1 cellular context compared by ENCODE assay signal in the genomic region with DNA sequence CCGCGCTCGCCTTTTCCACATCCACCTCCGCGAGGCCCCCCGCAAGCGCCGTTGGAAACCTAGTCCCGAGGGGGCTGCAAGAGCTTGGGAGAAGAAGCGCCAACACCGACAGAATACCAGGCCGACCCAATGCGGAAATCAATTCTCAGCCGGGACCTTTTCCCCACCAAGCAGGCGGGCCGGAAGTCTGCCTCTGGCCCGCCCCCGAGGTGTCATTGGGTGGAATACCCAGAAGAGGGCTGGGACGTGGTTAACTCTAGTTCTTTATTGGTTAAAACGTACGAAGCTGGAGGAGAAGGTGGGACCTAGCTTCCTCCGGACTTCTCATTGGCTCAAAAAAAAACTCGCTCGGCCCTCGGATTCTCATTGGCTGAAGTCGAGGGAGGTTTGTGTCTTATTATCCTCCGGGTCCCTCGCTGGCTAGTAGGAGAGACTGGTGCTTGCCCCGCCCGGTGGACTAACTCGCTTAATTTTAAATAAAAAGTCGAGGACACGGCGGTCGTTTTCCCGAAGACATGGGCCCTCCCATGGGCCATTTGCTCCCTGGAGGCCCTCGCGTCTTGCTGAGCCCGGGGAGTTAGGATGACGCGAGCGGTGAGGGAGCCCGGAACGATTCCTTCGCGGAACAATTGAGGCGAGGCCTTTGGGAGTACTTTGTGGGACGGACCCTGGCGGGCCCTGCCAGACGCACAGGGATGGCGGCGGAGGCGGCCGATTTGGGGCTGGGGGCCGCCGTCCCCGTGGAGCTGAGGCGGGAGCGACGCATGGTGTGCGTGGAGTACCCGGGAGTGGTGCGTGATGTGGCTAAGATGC.
TF ChIP-seq lines count a peak whose summit lies in the region.

A gene with protein sequence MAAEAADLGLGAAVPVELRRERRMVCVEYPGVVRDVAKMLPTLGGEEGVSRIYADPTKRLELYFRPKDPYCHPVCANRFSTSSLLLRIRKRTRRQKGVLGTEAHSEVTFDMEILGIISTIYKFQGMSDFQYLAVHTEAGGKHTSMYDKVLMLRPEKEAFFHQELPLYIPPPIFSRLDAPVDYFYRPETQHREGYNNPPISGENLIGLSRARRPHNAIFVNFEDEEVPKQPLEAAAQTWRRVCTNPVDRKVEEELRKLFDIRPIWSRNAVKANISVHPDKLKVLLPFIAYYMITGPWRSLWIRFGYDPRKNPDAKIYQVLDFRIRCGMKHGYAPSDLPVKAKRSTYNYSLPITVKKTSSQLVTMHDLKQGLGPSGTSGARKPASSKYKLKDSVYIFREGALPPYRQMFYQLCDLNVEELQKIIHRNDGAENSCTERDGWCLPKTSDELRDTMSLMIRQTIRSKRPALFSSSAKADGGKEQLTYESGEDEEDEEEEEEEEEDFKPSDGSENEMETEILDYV (plus strand): TSS at position 681 of the 813 bp plus-strand sequence. CDS start 15 bp downstream, at position 696.

TF ChIP-seq in K562, 482 proteins besides CTCF, POLR2A, EP300 and RAD21 (continued from another document and continues in another):
- TF ChIP-seq, protein P1, sequence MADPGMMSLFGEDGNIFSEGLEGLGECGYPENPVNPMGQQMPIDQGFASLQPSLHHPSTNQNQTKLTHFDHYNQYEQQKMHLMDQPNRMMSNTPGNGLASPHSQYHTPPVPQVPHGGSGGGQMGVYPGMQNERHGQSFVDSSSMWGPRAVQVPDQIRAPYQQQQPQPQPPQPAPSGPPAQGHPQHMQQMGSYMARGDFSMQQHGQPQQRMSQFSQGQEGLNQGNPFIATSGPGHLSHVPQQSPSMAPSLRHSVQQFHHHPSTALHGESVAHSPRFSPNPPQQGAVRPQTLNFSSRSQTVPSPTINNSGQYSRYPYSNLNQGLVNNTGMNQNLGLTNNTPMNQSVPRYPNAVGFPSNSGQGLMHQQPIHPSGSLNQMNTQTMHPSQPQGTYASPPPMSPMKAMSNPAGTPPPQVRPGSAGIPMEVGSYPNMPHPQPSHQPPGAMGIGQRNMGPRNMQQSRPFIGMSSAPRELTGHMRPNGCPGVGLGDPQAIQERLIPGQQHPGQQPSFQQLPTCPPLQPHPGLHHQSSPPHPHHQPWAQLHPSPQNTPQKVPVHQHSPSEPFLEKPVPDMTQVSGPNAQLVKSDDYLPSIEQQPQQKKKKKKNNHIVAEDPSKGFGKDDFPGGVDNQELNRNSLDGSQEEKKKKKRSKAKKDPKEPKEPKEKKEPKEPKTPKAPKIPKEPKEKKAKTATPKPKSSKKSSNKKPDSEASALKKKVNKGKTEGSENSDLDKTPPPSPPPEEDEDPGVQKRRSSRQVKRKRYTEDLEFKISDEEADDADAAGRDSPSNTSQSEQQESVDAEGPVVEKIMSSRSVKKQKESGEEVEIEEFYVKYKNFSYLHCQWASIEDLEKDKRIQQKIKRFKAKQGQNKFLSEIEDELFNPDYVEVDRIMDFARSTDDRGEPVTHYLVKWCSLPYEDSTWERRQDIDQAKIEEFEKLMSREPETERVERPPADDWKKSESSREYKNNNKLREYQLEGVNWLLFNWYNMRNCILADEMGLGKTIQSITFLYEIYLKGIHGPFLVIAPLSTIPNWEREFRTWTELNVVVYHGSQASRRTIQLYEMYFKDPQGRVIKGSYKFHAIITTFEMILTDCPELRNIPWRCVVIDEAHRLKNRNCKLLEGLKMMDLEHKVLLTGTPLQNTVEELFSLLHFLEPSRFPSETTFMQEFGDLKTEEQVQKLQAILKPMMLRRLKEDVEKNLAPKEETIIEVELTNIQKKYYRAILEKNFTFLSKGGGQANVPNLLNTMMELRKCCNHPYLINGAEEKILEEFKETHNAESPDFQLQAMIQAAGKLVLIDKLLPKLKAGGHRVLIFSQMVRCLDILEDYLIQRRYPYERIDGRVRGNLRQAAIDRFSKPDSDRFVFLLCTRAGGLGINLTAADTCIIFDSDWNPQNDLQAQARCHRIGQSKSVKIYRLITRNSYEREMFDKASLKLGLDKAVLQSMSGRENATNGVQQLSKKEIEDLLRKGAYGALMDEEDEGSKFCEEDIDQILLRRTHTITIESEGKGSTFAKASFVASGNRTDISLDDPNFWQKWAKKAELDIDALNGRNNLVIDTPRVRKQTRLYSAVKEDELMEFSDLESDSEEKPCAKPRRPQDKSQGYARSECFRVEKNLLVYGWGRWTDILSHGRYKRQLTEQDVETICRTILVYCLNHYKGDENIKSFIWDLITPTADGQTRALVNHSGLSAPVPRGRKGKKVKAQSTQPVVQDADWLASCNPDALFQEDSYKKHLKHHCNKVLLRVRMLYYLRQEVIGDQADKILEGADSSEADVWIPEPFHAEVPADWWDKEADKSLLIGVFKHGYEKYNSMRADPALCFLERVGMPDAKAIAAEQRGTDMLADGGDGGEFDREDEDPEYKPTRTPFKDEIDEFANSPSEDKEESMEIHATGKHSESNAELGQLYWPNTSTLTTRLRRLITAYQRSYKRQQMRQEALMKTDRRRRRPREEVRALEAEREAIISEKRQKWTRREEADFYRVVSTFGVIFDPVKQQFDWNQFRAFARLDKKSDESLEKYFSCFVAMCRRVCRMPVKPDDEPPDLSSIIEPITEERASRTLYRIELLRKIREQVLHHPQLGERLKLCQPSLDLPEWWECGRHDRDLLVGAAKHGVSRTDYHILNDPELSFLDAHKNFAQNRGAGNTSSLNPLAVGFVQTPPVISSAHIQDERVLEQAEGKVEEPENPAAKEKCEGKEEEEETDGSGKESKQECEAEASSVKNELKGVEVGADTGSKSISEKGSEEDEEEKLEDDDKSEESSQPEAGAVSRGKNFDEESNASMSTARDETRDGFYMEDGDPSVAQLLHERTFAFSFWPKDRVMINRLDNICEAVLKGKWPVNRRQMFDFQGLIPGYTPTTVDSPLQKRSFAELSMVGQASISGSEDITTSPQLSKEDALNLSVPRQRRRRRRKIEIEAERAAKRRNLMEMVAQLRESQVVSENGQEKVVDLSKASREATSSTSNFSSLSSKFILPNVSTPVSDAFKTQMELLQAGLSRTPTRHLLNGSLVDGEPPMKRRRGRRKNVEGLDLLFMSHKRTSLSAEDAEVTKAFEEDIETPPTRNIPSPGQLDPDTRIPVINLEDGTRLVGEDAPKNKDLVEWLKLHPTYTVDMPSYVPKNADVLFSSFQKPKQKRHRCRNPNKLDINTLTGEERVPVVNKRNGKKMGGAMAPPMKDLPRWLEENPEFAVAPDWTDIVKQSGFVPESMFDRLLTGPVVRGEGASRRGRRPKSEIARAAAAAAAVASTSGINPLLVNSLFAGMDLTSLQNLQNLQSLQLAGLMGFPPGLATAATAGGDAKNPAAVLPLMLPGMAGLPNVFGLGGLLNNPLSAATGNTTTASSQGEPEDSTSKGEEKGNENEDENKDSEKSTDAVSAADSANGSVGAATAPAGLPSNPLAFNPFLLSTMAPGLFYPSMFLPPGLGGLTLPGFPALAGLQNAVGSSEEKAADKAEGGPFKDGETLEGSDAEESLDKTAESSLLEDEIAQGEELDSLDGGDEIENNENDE (IDR thresholded peaks at IDR 0.05; ENCODE audit: low read depth, low read length) = no peak
- TF ChIP-seq TRIM24 (IDR thresholded peaks at IDR 0.05) = peak in 1 of 2 experiments; percentile 99; a peak in 2 of 4 replicates
- peak; percentile 92 for TF ChIP-seq E2F3 (CRISPR knock-in tag; IDR thresholded peaks at IDR 0.05)
- TF ChIP-seq GTF3C2 (IDR thresholded peaks at IDR 0.05; ENCODE audit: borderline replicate concordance, extremely low read depth, insufficient read length) = no peak
- TF ChIP-seq PHB (CRISPR knock-in tag; IDR thresholded peaks at IDR 0.05) = no peak
- TF ChIP-seq, protein P2, sequence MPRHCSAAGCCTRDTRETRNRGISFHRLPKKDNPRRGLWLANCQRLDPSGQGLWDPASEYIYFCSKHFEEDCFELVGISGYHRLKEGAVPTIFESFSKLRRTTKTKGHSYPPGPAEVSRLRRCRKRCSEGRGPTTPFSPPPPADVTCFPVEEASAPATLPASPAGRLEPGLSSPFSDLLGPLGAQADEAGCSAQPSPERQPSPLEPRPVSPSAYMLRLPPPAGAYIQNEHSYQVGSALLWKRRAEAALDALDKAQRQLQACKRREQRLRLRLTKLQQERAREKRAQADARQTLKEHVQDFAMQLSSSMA (CRISPR knock-in tag; IDR thresholded peaks at IDR 0.05) = no peak; the same call in 1 of the 2 replicates
- TF ChIP-seq ZNF184 (CRISPR knock-in tag; IDR thresholded peaks at IDR 0.05) = 0 out of 2 replicates have a peak, but pooled peaks have one; percentile 29
- TF ChIP-seq RFX5 (IDR thresholded peaks at IDR 0.05; ENCODE audit: low read depth, low read length) = no peak
- TF ChIP-seq SIN3A (IDR thresholded peaks at IDR 0.05; ENCODE audit: borderline replicate concordance in 2 of 2, control insufficient read depth in 1 of 2, low read depth in 2 of 2, low read length in 2 of 2) = peak; percentile 12 to 87; a peak in 2 of 4 replicates
- TF ChIP-seq SP2 (IDR thresholded peaks at IDR 0.05; ENCODE audit: extremely low read depth, low read depth, low read length, poor library complexity, severe bottlenecking) = peak; percentile 75
- peak; percentile 93 for TF ChIP-seq GABPA (tag; conservative IDR thresholded peaks at IDR 0.05; ENCODE audit: low read depth)
- no peak for TF ChIP-seq ZNF830 (CRISPR knock-in tag; IDR thresholded peaks at IDR 0.05)
- peak in 1 of 2 experiments; percentile 11; a peak in 1 of 4 replicates for TF ChIP-seq CSDE1 (IDR thresholded peaks at IDR 0.05)
- no peak for TF ChIP-seq RBM15 (IDR thresholded peaks at IDR 0.05; ENCODE audit: insufficient read depth, low read length)
- TF ChIP-seq EWSR1 (IDR thresholded peaks at IDR 0.05; ENCODE audit: borderline replicate concordance, low read depth, partially characterized antibody) = no peak
- TF ChIP-seq ZNF586 (CRISPR knock-in tag; conservative IDR thresholded peaks at IDR 0.05) = no peak
- peak; percentile 91 for TF ChIP-seq ZFX (CRISPR knock-in tag; IDR thresholded peaks at IDR 0.05)
- 0 out of 2 replicates have a peak, but pooled peaks have one; percentile 13 for TF ChIP-seq HES1 (IDR thresholded peaks at IDR 0.05; ENCODE audit: low read depth)
- no peak for TF ChIP-seq MEF2D (tag; conservative IDR thresholded peaks at IDR 0.05; ENCODE audit: low read depth)
- TF ChIP-seq TBL1XR1 (IDR thresholded peaks at IDR 0.05; ENCODE audit: low read length in 2 of 2) = peak in 1 of 2 experiments; percentile 83; a peak in 1 of 4 replicates
- TF ChIP-seq, protein P3, sequence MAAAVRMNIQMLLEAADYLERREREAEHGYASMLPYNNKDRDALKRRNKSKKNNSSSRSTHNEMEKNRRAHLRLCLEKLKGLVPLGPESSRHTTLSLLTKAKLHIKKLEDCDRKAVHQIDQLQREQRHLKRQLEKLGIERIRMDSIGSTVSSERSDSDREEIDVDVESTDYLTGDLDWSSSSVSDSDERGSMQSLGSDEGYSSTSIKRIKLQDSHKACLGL (CRISPR knock-in tag; IDR thresholded peaks at IDR 0.05; ENCODE audit: borderline replicate concordance, poor library complexity, severe bottlenecking) = no peak
- no peak for TF ChIP-seq FUS (optimal IDR thresholded peaks at IDR 0.05; ENCODE audit: low read depth, low read length)
- TF ChIP-seq, protein P4, sequence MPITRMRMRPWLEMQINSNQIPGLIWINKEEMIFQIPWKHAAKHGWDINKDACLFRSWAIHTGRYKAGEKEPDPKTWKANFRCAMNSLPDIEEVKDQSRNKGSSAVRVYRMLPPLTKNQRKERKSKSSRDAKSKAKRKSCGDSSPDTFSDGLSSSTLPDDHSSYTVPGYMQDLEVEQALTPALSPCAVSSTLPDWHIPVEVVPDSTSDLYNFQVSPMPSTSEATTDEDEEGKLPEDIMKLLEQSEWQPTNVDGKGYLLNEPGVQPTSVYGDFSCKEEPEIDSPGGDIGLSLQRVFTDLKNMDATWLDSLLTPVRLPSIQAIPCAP (CRISPR knock-in tag; IDR thresholded peaks at IDR 0.05; ENCODE audit: borderline replicate concordance) = 0 out of 2 replicates have a peak, but pooled peaks have one; percentile 37
- no peak for TF ChIP-seq CEBPB (tag; IDR thresholded peaks at IDR 0.05)
- TF ChIP-seq ZNF583 (CRISPR knock-in tag; IDR thresholded peaks at IDR 0.05) = peak; percentile 55; the same call in 1 of the 2 replicates
- TF ChIP-seq ZKSCAN1 (IDR thresholded peaks at IDR 0.05; ENCODE audit: low read depth, low read length) = peak; percentile 82
- 0 out of 2 replicates have a peak, but pooled peaks have one; percentile 43 for TF ChIP-seq SOX6 (IDR thresholded peaks at IDR 0.05)
- TF ChIP-seq THRA (IDR thresholded peaks at IDR 0.05) = no peak
- no peak for TF ChIP-seq GATA2 (CRISPR knock-in tag; IDR thresholded peaks at IDR 0.05)
- TF ChIP-seq, protein P5, sequence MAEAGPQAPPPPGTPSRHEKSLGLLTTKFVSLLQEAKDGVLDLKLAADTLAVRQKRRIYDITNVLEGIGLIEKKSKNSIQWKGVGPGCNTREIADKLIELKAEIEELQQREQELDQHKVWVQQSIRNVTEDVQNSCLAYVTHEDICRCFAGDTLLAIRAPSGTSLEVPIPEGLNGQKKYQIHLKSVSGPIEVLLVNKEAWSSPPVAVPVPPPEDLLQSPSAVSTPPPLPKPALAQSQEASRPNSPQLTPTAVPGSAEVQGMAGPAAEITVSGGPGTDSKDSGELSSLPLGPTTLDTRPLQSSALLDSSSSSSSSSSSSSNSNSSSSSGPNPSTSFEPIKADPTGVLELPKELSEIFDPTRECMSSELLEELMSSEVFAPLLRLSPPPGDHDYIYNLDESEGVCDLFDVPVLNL (CRISPR knock-in tag; IDR thresholded peaks at IDR 0.05; ENCODE audit: low read depth) = peak; percentile 66; the same call in 1 of the 2 replicates
- no peak for TF ChIP-seq NUFIP1 (IDR thresholded peaks at IDR 0.05; ENCODE audit: partially characterized antibody)
